ENCODE assay signal across 1 cellular context in genomic region chr6:28383235-28384142, GRCh38.
TF ChIP-seq lines count a peak whose summit lies in the region.

No MANE protein-coding gene starts in this region.

TF ChIP-seq in K562, 482 proteins besides CTCF, POLR2A, EP300 and RAD21 (continued from another document and continues in another):
- TF ChIP-seq AFF1 (IDR thresholded peaks at IDR 0.05; ENCODE audit: low read depth in 1 of 2, partially characterized antibody in 2 of 2) (no peak), SIRT6 (IDR thresholded peaks at IDR 0.05; ENCODE audit: low read depth, low read length) (no peak), MITF (IDR thresholded peaks at IDR 0.05) (peak; percentile 28; the same call in 1 of the 2 replicates), YBX1 (IDR thresholded peaks at IDR 0.05) (no peak), ZFPM2 (CRISPR knock-in tag; IDR thresholded peaks at IDR 0.05) (no peak), HSF4 (CRISPR knock-in tag; IDR thresholded peaks at IDR 0.05; ENCODE audit: borderline replicate concordance) (no peak), POU5F1 (IDR thresholded peaks at IDR 0.05; ENCODE audit: borderline replicate concordance, low read depth, low read length, partially characterized antibody) (no peak), C11orf30 (IDR thresholded peaks at IDR 0.05; ENCODE audit: low read depth) (no peak; the same call in 1 of the 2 replicates), TAL1 (IDR thresholded peaks at IDR 0.05) (peak; percentile 37; the same call in 1 of the 2 replicates), ZNF75A (CRISPR knock-in tag; IDR thresholded peaks at IDR 0.05) (no peak), DACH1 (IDR thresholded peaks at IDR 0.05; ENCODE audit: partially characterized antibody) (peak; percentile 85), ZFP91 (CRISPR knock-in tag; IDR thresholded peaks at IDR 0.05) (no peak), U2AF2 (optimal IDR thresholded peaks at IDR 0.05; ENCODE audit: low read depth, low read length) (no peak), MEIS2 (IDR thresholded peaks at IDR 0.05; ENCODE audit: partially characterized antibody) (peak; percentile 25), ZNF133 (CRISPR knock-in tag; IDR thresholded peaks at IDR 0.05) (no peak), NFIX (CRISPR knock-in tag; IDR thresholded peaks at IDR 0.05; ENCODE audit: low read depth) (no peak), PPARD (CRISPR knock-in tag; IDR thresholded peaks at IDR 0.05) (no peak), HMG20B (CRISPR knock-in tag; IDR thresholded peaks at IDR 0.05) (no peak), HOXB6 (CRISPR knock-in tag; IDR thresholded peaks at IDR 0.05; ENCODE audit: borderline replicate concordance) (no peak), TRIM24 (IDR thresholded peaks at IDR 0.05) (peak in 1 of 2 experiments; percentile 58; a peak in 1 of 4 replicates), KLF6 (CRISPR knock-in tag; IDR thresholded peaks at IDR 0.05; ENCODE audit: borderline replicate concordance) (no peak), MYC (IDR thresholded peaks at IDR 0.05; ENCODE audit: low read depth, low read length) (peak; percentile 52; the same call in 1 of the 2 replicates), MYC (CRISPR knock-in tag; IDR thresholded peaks at IDR 0.05; ENCODE audit: borderline replicate concordance, low read depth) (no peak; the same call in 1 of the 2 replicates), ZNF282 (CRISPR knock-in tag; IDR thresholded peaks at IDR 0.05) (no peak), MCM3 (IDR thresholded peaks at IDR 0.05) (no peak), NFATC3 (IDR thresholded peaks at IDR 0.05) (no peak), RBM17 (IDR thresholded peaks at IDR 0.05; ENCODE audit: borderline replicate concordance, low read depth, low read length) (no peak), ZNF695 (CRISPR knock-in tag; IDR thresholded peaks at IDR 0.05) (no peak), HOMEZ (CRISPR knock-in tag; IDR thresholded peaks at IDR 0.05) (no peak), SIN3A (IDR thresholded peaks at IDR 0.05; ENCODE audit: borderline replicate concordance in 2 of 2, control insufficient read depth in 1 of 2, low read depth in 2 of 2, low read length in 2 of 2) (peak; percentile 85 to 86; a peak in 2 of 4 replicates), DNMT1 (IDR thresholded peaks at IDR 0.05) (no peak), TFAP4 (CRISPR knock-in tag; IDR thresholded peaks at IDR 0.05; ENCODE audit: borderline replicate concordance) (peak; percentile 99), ZNF518B (CRISPR knock-in tag; IDR thresholded peaks at IDR 0.05) (no peak), NR2C1 (IDR thresholded peaks at IDR 0.05) (peak; percentile 67; the same call in 1 of the 2 replicates), NR2C1 (tag; IDR thresholded peaks at IDR 0.05) (0 out of 2 replicates have a peak, but pooled peaks have one; percentile 25), ZNF184 (CRISPR knock-in tag; IDR thresholded peaks at IDR 0.05) (no peak), ZKSCAN1 (IDR thresholded peaks at IDR 0.05; ENCODE audit: low read depth, low read length) (no peak; the same call in 1 of the 2 replicates), XRCC5 (IDR thresholded peaks at IDR 0.05; ENCODE audit: low read depth, low read length) (0 out of 2 replicates have a peak, but pooled peaks have one; percentile 37), PHF8 (IDR thresholded peaks at IDR 0.05; ENCODE audit: borderline replicate concordance, low read length) (0 out of 2 replicates have a peak, but pooled peaks have one; percentile 8), RBM25 (IDR thresholded peaks at IDR 0.05; ENCODE audit: low read depth, low read length, severe bottlenecking) (no peak), ETV1 (tag; conservative IDR thresholded peaks at IDR 0.05; ENCODE audit: low read depth) (no peak), ZNF609 (CRISPR knock-in tag; IDR thresholded peaks at IDR 0.05; ENCODE audit: borderline replicate concordance) (no peak), EZH2 (IDR thresholded peaks at IDR 0.05; ENCODE audit: borderline replicate concordance, low read depth, low read length) (no peak), BACH1 (tag; IDR thresholded peaks at IDR 0.05) (no peak), ZNF398 (CRISPR knock-in tag; IDR thresholded peaks at IDR 0.05) (no peak), CCNT2 (IDR thresholded peaks at IDR 0.05; ENCODE audit: borderline replicate concordance, extremely low read depth, insufficient read length, low read depth, low read length) (peak; percentile 52)
